In genomic region chr11:47850337-47850736, GRCh38 we compare ENCODE assay signal across 8 cellular contexts. TPM values are rescaled to one million over a fixed set of nuclear protein-coding genes. Genes with fewer than 3 reads are reported as not detected.
DNase-seq lines count a peak whose midpoint lies in the region; ATAC-seq, FAIRE-seq and TF ChIP-seq lines count a peak whose summit lies in the region.

No MANE protein-coding gene starts in this region.

- no peak overlapping the region for H3K27ac Mint-ChIP-seq in osteocyte (ENCODE audit: unreplicated experiment)

- peak; percentile 83 for FAIRE-seq in GM12891 (lab: Jason Lieb, UNC)

- H3K27ac ChIP-seq in KOPT-K1 (ENCODE audit: low read depth, low read length, poor library complexity, severe bottlenecking): peak overlapping the region; percentile 36

- H3K4me1 Mint-ChIP-seq in osteocyte (ENCODE audit: unreplicated experiment): peaks cover 19% of the 10 kb centered on the region

- DNase-seq in GM12891 (ENCODE audit: insufficient read length, low spot score) (no peak), osteocyte (ENCODE audit: extremely low spot score, unreplicated experiment) (no peak), NCI-H526 (lab: John Stamatoyannopoulos, UW) (no peak)
- peak; percentile 14 for DNase-seq in central memory CD4-positive, alpha-beta T cell
- no peak for DNase-seq in stimulated activated CD4-positive, alpha-beta T cell treated with anti-CD3 and anti-CD28 coated beads, Interleukin-4, amount 100 ng/mL, for 4 hours

- no peak overlapping the region for H3K4me3 Mint-ChIP-seq in osteocyte (ENCODE audit: unreplicated experiment)

- TF ChIP-seq POLR2A in GM12891 (IDR thresholded peaks at IDR 0.05; ENCODE audit: low read depth, low read length): no peak

- TF ChIP-seq CTCF in osteocyte (IDR thresholded peaks at IDR 0.05): no peak

- H3K36me3 Mint-ChIP-seq in osteocyte (ENCODE audit: unreplicated experiment): peaks cover 6% of the 10 kb centered on the region

- no peaks in the 10 kb centered on the region for H3K9me3 ChIP-seq in KOPT-K1 (ENCODE audit: insufficient read depth, low read length, poor library complexity, severe bottlenecking)

- H3K27me3 Mint-ChIP-seq in osteocyte (ENCODE audit: unreplicated experiment): no peaks in the 10 kb centered on the region

- H3K9me3 Mint-ChIP-seq in osteocyte (ENCODE audit: unreplicated experiment): no peaks in the 10 kb centered on the region

- ATAC-seq in GM21390 (IDR thresholded peaks at IDR 0.05; ENCODE audit: unreplicated experiment): peak; percentile 42
- no peak for ATAC-seq in HG02678 (IDR thresholded peaks at IDR 0.05; ENCODE audit: unreplicated experiment)

- peaks cover 18% of the 10 kb centered on the region for H3K36me3 ChIP-seq in KOPT-K1 (ENCODE audit: insufficient read depth, low read length)

TF ChIP-seq in GM12891, 5 proteins besides CTCF, POLR2A, EP300 and RAD21:
- TF ChIP-seq POU2F2 (IDR thresholded peaks at IDR 0.05; ENCODE audit: low read depth, low read length) (0 out of 2 replicates have a peak, but pooled peaks have one; percentile 62), PAX5 (IDR thresholded peaks at IDR 0.05; ENCODE audit: insufficient read depth, low read length, severe bottlenecking) (no peak), SPI1 (IDR thresholded peaks at IDR 0.05; ENCODE audit: low read depth, low read length) (peak; percentile 82)

RNA-seq across cellular contexts. Expression of gene NUP160, which starts 2.2 kb away (rescaled TPM):
- polyA plus RNA-seq in GM12891 (2012; ENCODE audit: low read depth, missing spikeins): 23.5 TPM
- 28.3 TPM in 2 replicates for total RNA-seq in osteocyte
